Comparison of ENCODE assay signal across 8 cellular contexts in genomic region chr6:2952557-2953095, GRCh38. TPM values are rescaled to one million over a fixed set of nuclear protein-coding genes. Genes with fewer than 3 reads are reported as not detected.
DNase-seq lines count a peak whose midpoint lies in the region; ATAC-seq, FAIRE-seq and TF ChIP-seq lines count a peak whose summit lies in the region.

No MANE protein-coding gene starts in this region.

- FAIRE-seq in small intestine (lab: Jason Lieb, UNC), result no peak

- H3K36me3 ChIP-seq in KMS-11 (ENCODE audit: insufficient read depth) (no peaks in the 10 kb centered on the region), small intestine (ENCODE audit: control insufficient read depth in 2 of 2, insufficient read depth in 2 of 2, low read length in 2 of 2) (peaks cover 7 to 13% of the 10 kb centered on the region in 2 donors)

- peak; percentile 83 for ATAC-seq in GM18502 (IDR thresholded peaks at IDR 0.05; ENCODE audit: poor library complexity, unreplicated experiment)

- H3K4me3 ChIP-seq in AG04449 (ENCODE audit: low read depth, low read length) (peak overlapping the region; percentile 4), KMS-11 (IDR thresholded peaks at IDR 0.05; ENCODE audit: insufficient read depth, low read depth, low read length) (no peak overlapping the region), small intestine (ENCODE audit: low read depth in 1 of 2, low read length in 2 of 2) (no peak overlapping the region)

- H3K4me1 ChIP-seq in KMS-11 (ENCODE audit: low read depth, poor library complexity, severe bottlenecking) (peaks cover 13% of the 10 kb centered on the region), small intestine (ENCODE audit: control insufficient read depth in 2 of 2, insufficient read depth in 1 of 2, low read depth in 1 of 2, low read length in 1 of 2) (peaks cover 0 to 3% of the 10 kb centered on the region in 2 donors)

- H4K20me1 ChIP-seq in KMS-11 (ENCODE audit: insufficient read depth), result no peaks in the 10 kb centered on the region

- POLR2A ChIA-PET in AG04449 (lab: Yijun Ruan, JAX), result interaction anchor here (0.7 to 1.2 kb wide), 3 partner anchors 13 to 36 kb away, joined by 3 to 8 read pairs (median 3); partner anchors contain the start of gene SERPINB6

- H3K79me2 ChIP-seq in KMS-11 (ENCODE audit: insufficient read depth, low read depth), result no peaks in the 10 kb centered on the region

- H3K27me3 ChIP-seq in KMS-11 (ENCODE audit: insufficient read depth, low read depth), result peaks cover 40% of the 10 kb centered on the region
- no peaks in the 10 kb centered on the region for H3K27me3 ChIP-seq in small intestine (ENCODE audit: control insufficient read depth in 2 of 2, insufficient read depth in 2 of 2, low read length in 2 of 2)

- H3K4me2 ChIP-seq in KMS-11, result peak overlapping the region; percentile 48

- H3K27ac ChIP-seq in KMS-11 (no peak overlapping the region), small intestine (ENCODE audit: low read depth in 1 of 2, low read length in 1 of 2) (peak overlapping the region; percentile 25 to 61)

- DNase-seq in AG04449 (ENCODE audit: low read depth, low spot score) (peak; percentile 65), T-helper 9 cell (peak; percentile 21), brain pericyte (ENCODE audit: low read depth, low spot score) (peak; percentile 78), inferior parietal cortex (ENCODE audit: extremely low spot score) (peak; percentile 66), small intestine (peak; percentile 94), T1000 (lab: John Stamatoyannopoulos, UW) (no peak)

- CTCF ChIA-PET in AG04449 (lab: Yijun Ruan, JAX), result interaction anchor here (0.6 to 9.6 kb wide), 67 partner anchors 8 to 1356 kb away, joined by 3 to 252 read pairs (median 6); partner anchors contain the start of genes MYLK4, NQO2, RIPK1 and SERPINB1

- no peaks in the 10 kb centered on the region for H3K9me3 ChIP-seq in small intestine (ENCODE audit: control insufficient read depth, low read depth)

- peak; percentile 73 for TF ChIP-seq CTCF in AG04449 (IDR thresholded peaks at IDR 0.05; ENCODE audit: insufficient read depth, low read length, missing control alignments)
- peak; percentile 98 for TF ChIP-seq CTCF in KMS-11 (conservative IDR thresholded peaks at IDR 0.05; ENCODE audit: low read depth, low read length)

- 12 to 26% (median 19%) methylated on average over 27 of the region's 27 CpGs for WGBS in small intestine, 3 donors

- no peak overlapping the region for H3K9ac ChIP-seq in KMS-11

- H2AFZ ChIP-seq in KMS-11 (ENCODE audit: low read depth), result peak overlapping the region; percentile 53

RNA-seq across cellular contexts. Expression of gene SERPINB6, which starts 18.7 kb away (rescaled TPM):
- polyA plus RNA-seq in small intestine, result 100 to 1,000 TPM; 306 to 539 (median 531) TPM

RNA-seq across cellular contexts. Expression of gene NQO2, which starts 47.1 kb away (rescaled TPM):
- 10 to 100 TPM; 35.6 to 84.5 (median 82.1) TPM for polyA plus RNA-seq in small intestine

RNA-seq across cellular contexts. Expression of gene SERPINB9, which starts 49.5 kb away (rescaled TPM):
- polyA plus RNA-seq in small intestine, result 1 to 10 TPM in 2 of 3 donors, under 1 TPM in 1; 0.22 to 3.6 (median 1.1) TPM
